Comparison of ENCODE assay signal across 1 cellular context in the genomic region with DNA sequence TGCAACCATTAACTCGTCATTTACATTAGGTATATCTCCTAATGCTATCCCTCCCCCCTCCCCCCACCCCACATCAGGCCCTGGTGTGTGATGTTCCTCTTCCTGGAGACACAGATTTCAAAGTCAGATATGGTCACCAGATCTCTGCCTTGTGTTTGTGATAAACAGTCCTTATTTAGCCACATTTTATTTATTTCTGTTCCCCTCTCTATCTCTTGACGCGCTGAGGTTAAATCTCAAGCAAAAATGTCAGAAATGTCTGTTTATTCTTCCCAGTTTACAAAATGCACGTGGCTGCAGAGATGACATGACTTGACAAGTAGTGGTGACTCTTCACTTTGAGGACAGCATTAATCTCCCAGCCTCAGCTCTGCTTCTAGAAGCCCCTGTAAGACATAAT.
TF ChIP-seq lines count a peak whose summit lies in the region.

No MANE protein-coding gene starts in this region.

TF ChIP-seq in K562, 482 proteins besides CTCF, POLR2A, EP300 and RAD21 (continued from another document and continues in another):
- TF ChIP-seq, protein P1, sequence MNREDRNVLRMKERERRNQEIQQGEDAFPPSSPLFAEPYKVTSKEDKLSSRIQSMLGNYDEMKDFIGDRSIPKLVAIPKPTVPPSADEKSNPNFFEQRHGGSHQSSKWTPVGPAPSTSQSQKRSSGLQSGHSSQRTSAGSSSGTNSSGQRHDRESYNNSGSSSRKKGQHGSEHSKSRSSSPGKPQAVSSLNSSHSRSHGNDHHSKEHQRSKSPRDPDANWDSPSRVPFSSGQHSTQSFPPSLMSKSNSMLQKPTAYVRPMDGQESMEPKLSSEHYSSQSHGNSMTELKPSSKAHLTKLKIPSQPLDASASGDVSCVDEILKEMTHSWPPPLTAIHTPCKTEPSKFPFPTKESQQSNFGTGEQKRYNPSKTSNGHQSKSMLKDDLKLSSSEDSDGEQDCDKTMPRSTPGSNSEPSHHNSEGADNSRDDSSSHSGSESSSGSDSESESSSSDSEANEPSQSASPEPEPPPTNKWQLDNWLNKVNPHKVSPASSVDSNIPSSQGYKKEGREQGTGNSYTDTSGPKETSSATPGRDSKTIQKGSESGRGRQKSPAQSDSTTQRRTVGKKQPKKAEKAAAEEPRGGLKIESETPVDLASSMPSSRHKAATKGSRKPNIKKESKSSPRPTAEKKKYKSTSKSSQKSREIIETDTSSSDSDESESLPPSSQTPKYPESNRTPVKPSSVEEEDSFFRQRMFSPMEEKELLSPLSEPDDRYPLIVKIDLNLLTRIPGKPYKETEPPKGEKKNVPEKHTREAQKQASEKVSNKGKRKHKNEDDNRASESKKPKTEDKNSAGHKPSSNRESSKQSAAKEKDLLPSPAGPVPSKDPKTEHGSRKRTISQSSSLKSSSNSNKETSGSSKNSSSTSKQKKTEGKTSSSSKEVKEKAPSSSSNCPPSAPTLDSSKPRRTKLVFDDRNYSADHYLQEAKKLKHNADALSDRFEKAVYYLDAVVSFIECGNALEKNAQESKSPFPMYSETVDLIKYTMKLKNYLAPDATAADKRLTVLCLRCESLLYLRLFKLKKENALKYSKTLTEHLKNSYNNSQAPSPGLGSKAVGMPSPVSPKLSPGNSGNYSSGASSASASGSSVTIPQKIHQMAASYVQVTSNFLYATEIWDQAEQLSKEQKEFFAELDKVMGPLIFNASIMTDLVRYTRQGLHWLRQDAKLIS (CRISPR knock-in tag; IDR thresholded peaks at IDR 0.05): no peak
- TF ChIP-seq, protein P2, sequence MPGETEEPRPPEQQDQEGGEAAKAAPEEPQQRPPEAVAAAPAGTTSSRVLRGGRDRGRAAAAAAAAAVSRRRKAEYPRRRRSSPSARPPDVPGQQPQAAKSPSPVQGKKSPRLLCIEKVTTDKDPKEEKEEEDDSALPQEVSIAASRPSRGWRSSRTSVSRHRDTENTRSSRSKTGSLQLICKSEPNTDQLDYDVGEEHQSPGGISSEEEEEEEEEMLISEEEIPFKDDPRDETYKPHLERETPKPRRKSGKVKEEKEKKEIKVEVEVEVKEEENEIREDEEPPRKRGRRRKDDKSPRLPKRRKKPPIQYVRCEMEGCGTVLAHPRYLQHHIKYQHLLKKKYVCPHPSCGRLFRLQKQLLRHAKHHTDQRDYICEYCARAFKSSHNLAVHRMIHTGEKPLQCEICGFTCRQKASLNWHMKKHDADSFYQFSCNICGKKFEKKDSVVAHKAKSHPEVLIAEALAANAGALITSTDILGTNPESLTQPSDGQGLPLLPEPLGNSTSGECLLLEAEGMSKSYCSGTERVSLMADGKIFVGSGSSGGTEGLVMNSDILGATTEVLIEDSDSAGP (CRISPR knock-in tag; IDR thresholded peaks at IDR 0.05): no peak
- TF ChIP-seq SP1 (CRISPR knock-in tag; IDR thresholded peaks at IDR 0.05) (no peak), NFE2 (IDR thresholded peaks at IDR 0.05; ENCODE audit: low read depth) (peak; percentile 53), PBX2 (CRISPR knock-in tag; IDR thresholded peaks at IDR 0.05; ENCODE audit: low read depth) (no peak), PBX2 (tag; conservative IDR thresholded peaks at IDR 0.05; ENCODE audit: low read depth) (peak; percentile 72), POLR2G (IDR thresholded peaks at IDR 0.05; ENCODE audit: low read depth, low read length) (no peak), ZMIZ1 (IDR thresholded peaks at IDR 0.05; ENCODE audit: low read depth in 2 of 2, low read length in 2 of 2) (no peak), ZBTB40 (IDR thresholded peaks at IDR 0.05) (no peak), ZBTB40 (CRISPR knock-in tag; IDR thresholded peaks at IDR 0.05) (no peak), SMARCC2 (IDR thresholded peaks at IDR 0.05; ENCODE audit: low read depth) (0 out of 2 replicates have a peak, but pooled peaks have one; percentile 20), ZNF316 (IDR thresholded peaks at IDR 0.05) (peak; percentile 29; the same call in 1 of the 2 replicates), HNRNPLL (IDR thresholded peaks at IDR 0.05; ENCODE audit: low read depth, low read length, poor library complexity, severe bottlenecking) (no peak), FOXP1 (CRISPR knock-in tag; IDR thresholded peaks at IDR 0.05) (no peak), ZNF354B (CRISPR knock-in tag; IDR thresholded peaks at IDR 0.05) (no peak), NFYB (IDR thresholded peaks at IDR 0.05; ENCODE audit: extremely low read depth, insufficient read length) (no peak), KDM1A (IDR thresholded peaks at IDR 0.05) (peak in 1 of 2 experiments; percentile 44; a peak in 1 of 4 replicates), EWSR1 (IDR thresholded peaks at IDR 0.05; ENCODE audit: borderline replicate concordance, low read depth, partially characterized antibody) (no peak), ILF3 (IDR thresholded peaks at IDR 0.05; ENCODE audit: borderline replicate concordance) (no peak), NFXL1 (CRISPR knock-in tag; IDR thresholded peaks at IDR 0.05) (no peak), SETDB1 (IDR thresholded peaks at IDR 0.05; ENCODE audit: low read length) (no peak), PCBP1 (IDR thresholded peaks at IDR 0.05; ENCODE audit: low read depth, low read length, poor library complexity, severe bottlenecking) (no peak), FOS (IDR thresholded peaks at IDR 0.05; ENCODE audit: extremely low read depth, insufficient read length) (no peak)
- TF ChIP-seq, protein P3, sequence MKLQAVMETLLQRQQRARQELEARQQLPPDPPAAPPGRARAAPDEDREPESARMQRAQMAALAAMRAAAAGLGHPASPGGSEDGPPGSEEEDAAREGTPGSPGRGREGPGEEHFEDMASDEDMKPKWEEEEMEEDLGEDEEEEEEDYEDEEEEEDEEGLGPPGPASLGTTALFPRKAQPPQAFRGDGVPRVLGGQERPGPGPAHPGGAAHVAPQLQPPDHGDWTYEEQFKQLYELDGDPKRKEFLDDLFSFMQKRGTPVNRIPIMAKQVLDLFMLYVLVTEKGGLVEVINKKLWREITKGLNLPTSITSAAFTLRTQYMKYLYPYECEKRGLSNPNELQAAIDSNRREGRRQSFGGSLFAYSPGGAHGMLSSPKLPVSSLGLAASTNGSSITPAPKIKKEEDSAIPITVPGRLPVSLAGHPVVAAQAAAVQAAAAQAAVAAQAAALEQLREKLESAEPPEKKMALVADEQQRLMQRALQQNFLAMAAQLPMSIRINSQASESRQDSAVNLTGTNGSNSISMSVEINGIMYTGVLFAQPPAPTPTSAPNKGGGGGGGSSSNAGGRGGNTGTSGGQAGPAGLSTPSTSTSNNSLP (IDR thresholded peaks at IDR 0.05; ENCODE audit: borderline replicate concordance, low read depth, low read length): no peak
- TF ChIP-seq, protein P4, sequence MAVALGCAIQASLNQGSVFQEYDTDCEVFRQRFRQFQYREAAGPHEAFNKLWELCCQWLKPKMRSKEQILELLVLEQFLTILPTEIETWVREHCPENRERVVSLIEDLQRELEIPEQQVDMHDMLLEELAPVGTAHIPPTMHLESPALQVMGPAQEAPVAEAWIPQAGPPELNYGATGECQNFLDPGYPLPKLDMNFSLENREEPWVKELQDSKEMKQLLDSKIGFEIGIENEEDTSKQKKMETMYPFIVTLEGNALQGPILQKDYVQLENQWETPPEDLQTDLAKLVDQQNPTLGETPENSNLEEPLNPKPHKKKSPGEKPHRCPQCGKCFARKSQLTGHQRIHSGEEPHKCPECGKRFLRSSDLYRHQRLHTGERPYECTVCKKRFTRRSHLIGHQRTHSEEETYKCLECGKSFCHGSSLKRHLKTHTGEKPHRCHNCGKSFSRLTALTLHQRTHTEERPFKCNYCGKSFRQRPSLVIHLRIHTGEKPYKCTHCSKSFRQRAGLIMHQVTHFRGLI (CRISPR knock-in tag; IDR thresholded peaks at IDR 0.05): no peak
